Comparison of ENCODE assay signal across 1 cellular context in genomic region chr1:1063945-1064831, GRCh38.
TF ChIP-seq lines count a peak whose summit lies in the region.

No MANE protein-coding gene starts in this region.

TF ChIP-seq in HepG2, 621 proteins besides CTCF, POLR2A, EP300 and RAD21 (continued from another document and continues in another):
- TF ChIP-seq ATF6 (CRISPR knock-in tag; conservative IDR thresholded peaks at IDR 0.05) (no peak), MIER3 (CRISPR knock-in tag; IDR thresholded peaks at IDR 0.05; ENCODE audit: borderline replicate concordance) (peak; percentile 78; the same call in 1 of the 2 replicates), ATF5 (CRISPR knock-in tag; IDR thresholded peaks at IDR 0.05; ENCODE audit: low read depth) (no peak), ZMYM2 (CRISPR knock-in tag; IDR thresholded peaks at IDR 0.05) (peak; percentile 49; the same call in 1 of the 2 replicates), ZNF713 (CRISPR knock-in tag; IDR thresholded peaks at IDR 0.05) (no peak), ZNF839 (CRISPR knock-in tag; IDR thresholded peaks at IDR 0.05; ENCODE audit: borderline replicate concordance) (no peak; the same call in 1 of the 2 replicates), GTF2F1 (IDR thresholded peaks at IDR 0.05; ENCODE audit: low read length) (no peak), RBFOX2 (IDR thresholded peaks at IDR 0.05; ENCODE audit: low read depth, low read length) (peak; percentile 77), SP2 (CRISPR knock-in tag; IDR thresholded peaks at IDR 0.05) (no peak; the same call in 1 of the 2 replicates), ZHX2 (IDR thresholded peaks at IDR 0.05; ENCODE audit: low read depth) (peak; percentile 34; the same call in 1 of the 2 replicates), ZHX2 (CRISPR knock-in tag; IDR thresholded peaks at IDR 0.05; ENCODE audit: borderline replicate concordance) (no peak), ZNF484 (CRISPR knock-in tag; IDR thresholded peaks at IDR 0.05; ENCODE audit: borderline replicate concordance, low read depth) (no peak), SOX13 (IDR thresholded peaks at IDR 0.05) (no peak), SOX13 (CRISPR knock-in tag; conservative IDR thresholded peaks at IDR 0.05 in 1 of 2, IDR thresholded peaks at IDR 0.05 in 1 of 2) (no peak), ZNF574 (CRISPR knock-in tag; IDR thresholded peaks at IDR 0.05) (peak; percentile 23), ZNF816 (CRISPR knock-in tag; IDR thresholded peaks at IDR 0.05; ENCODE audit: borderline replicate concordance) (no peak), ZNF503 (CRISPR knock-in tag; IDR thresholded peaks at IDR 0.05) (no peak), IRX3 (CRISPR knock-in tag; IDR thresholded peaks at IDR 0.05; ENCODE audit: borderline replicate concordance, low read depth) (no peak), SP1 (IDR thresholded peaks at IDR 0.05) (no peak), SP1 (CRISPR knock-in tag; IDR thresholded peaks at IDR 0.05) (peak; percentile 12; the same call in 1 of the 2 replicates), MBD4 (IDR thresholded peaks at IDR 0.05; ENCODE audit: borderline replicate concordance, low read length) (no peak), ZNF567 (CRISPR knock-in tag; IDR thresholded peaks at IDR 0.05; ENCODE audit: borderline replicate concordance) (no peak; the same call in 1 of the 2 replicates), ZNF451 (CRISPR knock-in tag; IDR thresholded peaks at IDR 0.05) (no peak), ZNF879 (CRISPR knock-in tag; IDR thresholded peaks at IDR 0.05) (peak; percentile 31; the same call in 1 of the 2 replicates), ZNF296 (CRISPR knock-in tag; conservative IDR thresholded peaks at IDR 0.05) (no peak), HDAC2 (CRISPR knock-in tag; IDR thresholded peaks at IDR 0.05) (peak; percentile 62; the same call in 1 of the 2 replicates), THAP8 (CRISPR knock-in tag; IDR thresholded peaks at IDR 0.05; ENCODE audit: borderline replicate concordance) (no peak), ZNF34 (CRISPR knock-in tag; IDR thresholded peaks at IDR 0.05; ENCODE audit: borderline replicate concordance) (no peak; the same call in 1 of the 2 replicates), RARA (CRISPR knock-in tag; IDR thresholded peaks at IDR 0.05) (peak; percentile 69), SMARCE1 (IDR thresholded peaks at IDR 0.05; ENCODE audit: borderline replicate concordance) (no peak), ZFP90 (CRISPR knock-in tag; IDR thresholded peaks at IDR 0.05; ENCODE audit: borderline replicate concordance) (0 out of 2 replicates have a peak, but pooled peaks have one; percentile 40), TBX2 (CRISPR knock-in tag; IDR thresholded peaks at IDR 0.05; ENCODE audit: borderline replicate concordance) (peak; percentile 79; the same call in 1 of the 2 replicates), DR1 (CRISPR knock-in tag; IDR thresholded peaks at IDR 0.05) (no peak), DRAP1 (CRISPR knock-in tag; IDR thresholded peaks at IDR 0.05) (no peak), PTBP1 (IDR thresholded peaks at IDR 0.05; ENCODE audit: low read depth, low read length, poor library complexity, severe bottlenecking) (no peak), ZNF333 (CRISPR knock-in tag; IDR thresholded peaks at IDR 0.05; ENCODE audit: borderline replicate concordance) (no peak), CEBPG (CRISPR knock-in tag; IDR thresholded peaks at IDR 0.05) (peak; percentile 76), ZNF577 (CRISPR knock-in tag; IDR thresholded peaks at IDR 0.05; ENCODE audit: borderline replicate concordance, low read depth) (no peak), CCDC6 (CRISPR knock-in tag; IDR thresholded peaks at IDR 0.05) (no peak), ZNF256 (CRISPR knock-in tag; conservative IDR thresholded peaks at IDR 0.05) (no peak), ZNF569 (CRISPR knock-in tag; IDR thresholded peaks at IDR 0.05; ENCODE audit: borderline replicate concordance) (no peak), JDP2 (CRISPR knock-in tag; IDR thresholded peaks at IDR 0.05; ENCODE audit: borderline replicate concordance) (no peak), RAD51 (IDR thresholded peaks at IDR 0.05; ENCODE audit: borderline replicate concordance) (no peak), ZHX1 (CRISPR knock-in tag; IDR thresholded peaks at IDR 0.05; ENCODE audit: low read depth) (0 out of 2 replicates have a peak, but pooled peaks have one; percentile 29), ATF3 (CRISPR knock-in tag; IDR thresholded peaks at IDR 0.05) (peak; percentile 94), ZNF691 (CRISPR knock-in tag; IDR thresholded peaks at IDR 0.05; ENCODE audit: borderline replicate concordance, low read depth) (peak; percentile 68; the same call in 1 of the 2 replicates), ZFP62 (CRISPR knock-in tag; IDR thresholded peaks at IDR 0.05) (no peak), ZNF782 (CRISPR knock-in tag; IDR thresholded peaks at IDR 0.05; ENCODE audit: borderline replicate concordance) (0 out of 2 replicates have a peak, but pooled peaks have one; percentile 25)
